21 cellular contexts compared by ENCODE assay signal in genomic region chr3:114896978-114897377, GRCh38.
DNase-seq lines count a peak whose midpoint lies in the region; ATAC-seq, FAIRE-seq and TF ChIP-seq lines count a peak whose summit lies in the region.
"Had no signal": no experiment of that assay in that cellular context is flagged by ENCODE, and none has a peak within 500 bp of the region (broad histone marks: within the 10 kb centered on the region; RNA-seq: fewer than 3 reads in every experiment).

No MANE protein-coding gene starts in this region.

- peak; percentile 21 for FAIRE-seq in GM19239 (lab: Jason Lieb, UNC)
- FAIRE-seq: HTR-8/SVneo had no signal

- peaks cover 0 to 28% (median 15%) of the 10 kb centered on the region in 4 donors for H3K4me1 ChIP-seq in right lobe of liver

- 100% methylated on average over 1 of the region's 1 CpG for WGBS in right lobe of liver (ENCODE audit: insufficient coverage, low coverage, low lambda C conversion rate, missing lambda C conversion rate)

- no peak for ATAC-seq in right lobe of liver
- ATAC-seq: GM23338, Right ventricle myocardium inferior had no signal

- no peaks in the 10 kb centered on the region for H3K27me3 ChIP-seq in right lobe of liver
- H3K27me3 ChIP-seq: SJCRH30 had no signal

- H3K36me3 ChIP-seq in right lobe of liver: no peaks in the 10 kb centered on the region
- H3K36me3 ChIP-seq: SJCRH30 had no signal

- intact Hi-C loops in right lobe of liver (cut with DNase I): no loop called here

- peak overlapping the region in 2 of 3 donors; percentile 73 to 83 for H3K27ac ChIP-seq in right lobe of liver
- H3K27ac ChIP-seq in substantia nigra (ENCODE audit: low read depth, low read length, poor library complexity, severe bottlenecking): peak overlapping the region; percentile 66
- H3K27ac ChIP-seq: PC-9, SJCRH30 had no signal

- TF ChIP-seq POLR2A in right lobe of liver (IDR thresholded peaks at IDR 0.05): no peak

- no peaks in the 10 kb centered on the region for H3K9me3 ChIP-seq in right lobe of liver
- H3K9me3 ChIP-seq: SJCRH30 had no signal

- DNase-seq in GM19239 (ENCODE audit: insufficient read length, low spot score): no peak
- DNase-seq in foreskin melanocyte: peak; percentile 59
- DNase-seq in right lobe of liver: no peak
- DNase-seq in substantia nigra (lab: John Stamatoyannopoulos, UW): peak in 1 of 49 donors; percentile 9
- DNase-seq in stimulated activated CD8-positive, alpha-beta memory T cell treated with anti-CD3 and anti-CD28 coated beads, Interleukin-4, amount 100 ng/mL, for 48 hours: no peak
- DNase-seq in DMS 273 treated with DMSO at 0.1 percent for 48 hours (lab: John Stamatoyannopoulos, UW): no peak
- no peak for DNase-seq in GM19240 (ENCODE audit: insufficient read length, low spot score)
- DNase-seq: H9, KBM-7, MV-4-11, NCI-H1105, NCI-H1436 treated with DMSO at 0.1 percent for 48 hours, NCI-H1930, NCI-H2107, NCI-H446, NCI-H524 treated with DMSO at 0.1 percent for 48 hours, PC-9, SJCRH30 had no signal

- H3K4me3 ChIP-seq in right lobe of liver: no peak overlapping the region
- H3K4me3 ChIP-seq: GM23338, PC-9, SJCRH30 had no signal

- TF ChIP-seq CTCF in right lobe of liver (IDR thresholded peaks at IDR 0.05): no peak
